21 cellular contexts compared by ENCODE assay signal in the genomic region with DNA sequence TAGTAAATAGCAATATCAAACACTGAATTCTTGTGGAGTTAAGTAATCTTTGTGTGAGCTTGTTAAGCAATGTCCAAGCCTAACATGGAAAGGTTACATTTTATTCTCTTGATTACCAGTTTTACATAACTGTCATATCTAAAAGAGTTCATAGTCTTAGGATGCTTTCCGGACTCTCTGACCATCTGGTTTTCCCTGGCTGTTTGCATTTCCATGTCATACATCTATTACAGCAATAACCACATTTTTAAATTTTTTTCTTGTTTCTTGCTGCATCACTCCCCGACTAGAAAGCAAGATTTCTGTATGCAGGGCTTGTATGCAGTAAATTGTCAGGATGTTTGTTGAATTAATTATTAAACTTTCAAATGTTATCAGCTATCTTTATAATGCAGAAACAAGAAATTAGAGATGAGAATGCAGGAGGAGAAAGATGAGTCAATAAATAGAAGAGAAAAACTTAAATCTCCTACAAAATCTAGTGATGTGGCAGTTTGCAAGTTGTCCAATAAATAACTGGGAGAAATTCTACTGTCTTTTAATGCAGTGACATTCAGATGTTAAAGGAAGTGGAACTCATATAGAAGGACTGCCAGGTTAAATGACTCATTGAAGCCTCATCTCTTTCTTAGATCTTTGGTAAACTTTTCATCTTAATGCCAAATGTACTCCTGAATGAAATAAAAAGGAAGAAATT.
DNase-seq lines count a peak whose midpoint lies in the region; ATAC-seq, FAIRE-seq and TF ChIP-seq lines count a peak whose summit lies in the region.
"Had no signal": no experiment of that assay in that cellular context is flagged by ENCODE, and none has a peak within 500 bp of the region (broad histone marks: within the 10 kb centered on the region; RNA-seq: fewer than 3 reads in every experiment).

No MANE protein-coding gene starts in this region.

- no peak overlapping the region for H3K4me3 ChIP-seq in fibroblast of pulmonary artery (replicated peaks; ENCODE audit: low read depth, low read length)
- H3K4me3 ChIP-seq: PC-9, right atrium auricular region, transverse colon had no signal

- H3K27me3 Mint-ChIP-seq in activated CD4-positive, alpha-beta memory T cell treated with anti-CD3 and anti-CD28 coated beads, Interleukin-2, amount 10 ng/mL, durations not matched to agents 7 days and 5 days, result no peaks in the 10 kb centered on the region
- H3K27me3 Mint-ChIP-seq: CD4-positive, CD25-positive, alpha-beta regulatory T cell had no signal

- POLR2A ChIA-PET in activated CD4-positive, alpha-beta memory T cell treated with anti-CD3 and anti-CD28 coated beads, Interleukin-2, amount 10 ng/mL, durations not matched to agents 7 days and 5 days (lab: Charles Lee), result no interaction called here

- no peaks in the 10 kb centered on the region for H3K4me1 Mint-ChIP-seq in activated CD4-positive, alpha-beta memory T cell treated with anti-CD3 and anti-CD28 coated beads, Interleukin-2, amount 10 ng/mL, durations not matched to agents 7 days and 5 days
- H3K4me1 Mint-ChIP-seq: activated naive CD8-positive, alpha-beta T cell treated with anti-CD3 and anti-CD28 coated beads for 36 hours; CD4-positive, CD25-positive, alpha-beta regulatory T cell; naive thymus-derived CD4-positive, alpha-beta T cell had no signal

- no peak overlapping the region for H3K27ac Mint-ChIP-seq in activated CD4-positive, alpha-beta memory T cell treated with anti-CD3 and anti-CD28 coated beads, Interleukin-2, amount 10 ng/mL, durations not matched to agents 7 days and 5 days
- H3K27ac Mint-ChIP-seq: activated naive CD8-positive, alpha-beta T cell treated with anti-CD3 and anti-CD28 coated beads for 36 hours; activated T-helper 2 cell treated with anti-CD3 and anti-CD28 coated beads, Interferon-gamma antibody, Interleukin-2, Interleukin-4, amounts not matched to agents 10 μg/mL and 5 μg/mL and 100 μg/mL, durations not matched to agents 14 hours and 24 hours and 36 hours; CD4-positive, CD25-positive, alpha-beta regulatory T cell; naive thymus-derived CD4-positive, alpha-beta T cell had no signal

- no peak for FAIRE-seq in urothelium cell line (lab: Jason Lieb, UNC)
- FAIRE-seq: G401.6 had no signal

- H3K9me3 Mint-ChIP-seq in activated CD4-positive, alpha-beta memory T cell treated with anti-CD3 and anti-CD28 coated beads, Interleukin-2, amount 10 ng/mL, durations not matched to agents 7 days and 5 days, result no peaks in the 10 kb centered on the region

- no peaks in the 10 kb centered on the region for H3K36me3 Mint-ChIP-seq in activated CD4-positive, alpha-beta memory T cell treated with anti-CD3 and anti-CD28 coated beads, Interleukin-2, amount 10 ng/mL, durations not matched to agents 7 days and 5 days (ENCODE audit: low read depth)
- H3K36me3 Mint-ChIP-seq: activated naive CD8-positive, alpha-beta T cell treated with anti-CD3 and anti-CD28 coated beads for 36 hours; CD4-positive, CD25-positive, alpha-beta regulatory T cell had no signal

- no peak for TF ChIP-seq CTCF in fibroblast of pulmonary artery (IDR thresholded peaks at IDR 0.05; ENCODE audit: low read length, missing control alignments)

- no peak overlapping the region for H3K4me3 Mint-ChIP-seq in activated CD4-positive, alpha-beta memory T cell treated with anti-CD3 and anti-CD28 coated beads, Interleukin-2, amount 10 ng/mL, durations not matched to agents 7 days and 5 days
- H3K4me3 Mint-ChIP-seq: activated naive CD8-positive, alpha-beta T cell treated with anti-CD3 and anti-CD28 coated beads for 36 hours; CD4-positive, CD25-positive, alpha-beta regulatory T cell; naive thymus-derived CD4-positive, alpha-beta T cell had no signal

- DNase-seq in DMS 273 (lab: John Stamatoyannopoulos, UW; ENCODE audit: unreplicated experiment) (peak; percentile 12), DMS 273 treated with DMSO at 0.1 percent for 48 hours (lab: John Stamatoyannopoulos, UW) (no peak), fibroblast of pulmonary artery (ENCODE audit: low read depth) (peak; percentile 12), urothelium cell line (ENCODE audit: low spot score) (peak; percentile 8), NCI-H526 (lab: John Stamatoyannopoulos, UW) (no peak), NCI-H187 treated with DMSO at 0.1 percent for 48 hours (lab: John Stamatoyannopoulos, UW) (no peak)
- no peak for DNase-seq in activated CD4-positive, alpha-beta memory T cell treated with anti-CD3 and anti-CD28 coated beads, Interleukin-2, amount 10 ng/mL, durations not matched to agents 7 days and 5 days
- DNase-seq: activated CD4-positive, alpha-beta T cell treated with anti-CD3 and anti-CD28 coated beads, Interleukin-2, amount 50 U/mL, for 1 hour; activated CD8-positive, alpha-beta memory T cell treated with anti-CD3 and anti-CD28 coated beads, Interleukin-2, amount 50 U/mL, for 4 hours; activated naive CD8-positive, alpha-beta T cell treated with anti-CD3 and anti-CD28 coated beads for 36 hours; CD4-positive, CD25-positive, alpha-beta regulatory T cell; effector memory CD4-positive, alpha-beta T cell; left colon; naive thymus-derived CD4-positive, alpha-beta T cell; NCI-H2029; PC-9; transverse colon had no signal

- CTCF ChIA-PET in activated CD4-positive, alpha-beta memory T cell treated with anti-CD3 and anti-CD28 coated beads, Interleukin-2, amount 10 ng/mL, durations not matched to agents 7 days and 5 days (lab: Charles Lee), result no interaction called here

- peak; percentile 64 for ATAC-seq in SK-N-SH treated with all-trans-retinoic acid at 6 μM for 48 hours
- ATAC-seq: left colon; naive thymus-derived CD4-positive, alpha-beta T cell had no signal

TF ChIP-seq in SK-N-SH treated with all-trans-retinoic acid at 6 μM for 48 hours, 23 proteins besides CTCF, POLR2A, EP300 and RAD21:
- TF ChIP-seq POU6F1 (CRISPR knock-in tag; IDR thresholded peaks at IDR 0.05; ENCODE audit: borderline replicate concordance, low read depth) (no peak), ISL1 (CRISPR knock-in tag; IDR thresholded peaks at IDR 0.05) (peak; percentile 41)

Comparison
In these comparisons a context has a peak if more than half of its experiments do, and no peak if none do; other contexts are left out.
1. DNase-seq: peak in DMS 273 (single experiment), fibroblast of pulmonary artery (single experiment) and urothelium cell line (single experiment); none in DMS 273 treated with DMSO at 0.1 percent for 48 hours (single experiment), NCI-H526 (0 of 2), NCI-H187 treated with DMSO at 0.1 percent for 48 hours (single experiment) and activated CD4-positive, alpha-beta memory T cell treated with anti-CD3 and anti-CD28 coated beads, Interleukin-2, amount 10 ng/mL, durations not matched to agents 7 days and 5 days (single experiment).